Comparison of ENCODE assay signal across 9 cellular contexts in the genomic region with DNA sequence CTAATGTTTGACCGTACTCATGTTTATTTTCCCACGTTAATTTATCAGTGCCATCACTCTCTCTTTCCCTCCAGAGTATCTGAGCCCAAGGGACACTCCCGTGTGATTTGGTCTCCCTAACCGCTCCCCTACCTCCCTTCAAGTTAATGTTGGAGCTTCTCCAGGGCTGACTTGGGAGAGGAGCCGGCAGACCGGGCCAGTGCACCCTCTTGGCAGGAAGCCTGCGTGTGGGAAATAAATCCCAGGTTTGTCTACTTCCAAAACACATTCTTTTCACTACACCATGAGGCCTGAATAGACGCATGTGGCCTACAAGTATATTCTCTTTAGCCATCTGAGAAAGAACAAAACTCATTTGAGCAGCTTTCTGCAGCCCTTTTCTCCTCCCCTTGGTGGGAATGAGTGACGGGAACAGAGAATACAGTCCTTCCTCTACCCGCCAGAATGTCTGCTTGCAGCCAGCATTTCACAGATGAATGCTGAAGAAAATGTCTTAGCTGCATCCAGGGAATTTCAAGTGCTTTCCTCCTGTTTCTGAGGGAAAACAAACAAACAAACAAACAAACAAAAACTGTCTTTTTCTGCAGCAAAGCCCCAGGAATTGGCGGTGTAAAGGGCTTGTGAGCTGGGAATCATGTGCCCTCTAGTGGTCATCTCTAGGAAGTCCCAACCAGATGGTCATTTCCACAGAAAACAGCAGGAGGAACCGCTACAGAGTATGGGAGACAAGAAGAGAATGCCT. TPM values are rescaled to one million over a fixed set of nuclear protein-coding genes. Genes with fewer than 3 reads are reported as not detected.
DNase-seq lines count a peak whose midpoint lies in the region; ATAC-seq, FAIRE-seq and TF ChIP-seq lines count a peak whose summit lies in the region.
"Had no signal": no experiment of that assay in that cellular context is flagged by ENCODE, and none has a peak within 500 bp of the region (broad histone marks: within the 10 kb centered on the region; RNA-seq: fewer than 3 reads in every experiment).

No MANE protein-coding gene starts in this region.

- H3K4me3 ChIP-seq in astrocyte (ENCODE audit: insufficient read depth, low read depth, low read length) (no peak overlapping the region), sigmoid colon (peak overlapping the region in 2 of 4 donors; percentile 26 to 31)
- H3K4me3 ChIP-seq: BLaER1 treated with 17β-estradiol and CSF1 and Interleukin-3, amounts not matched to agents 10 nM and 100 nM had no signal

- peaks cover 2% of the 10 kb centered on the region for H3K9me3 Mint-ChIP-seq in astrocyte (ENCODE audit: unreplicated experiment)

- no peaks in the 10 kb centered on the region for H4K20me1 ChIP-seq in astrocyte (ENCODE audit: insufficient read depth, low read length)
- H4K20me1 ChIP-seq: BLaER1 treated with 17β-estradiol and CSF1 and Interleukin-3, amounts not matched to agents 10 nM and 100 nM had no signal

- H2AFZ ChIP-seq in astrocyte (ENCODE audit: low read depth, low read length): peak overlapping the region; percentile 59

- H3K4me3 Mint-ChIP-seq in astrocyte (ENCODE audit: unreplicated experiment): no peak overlapping the region

- DNase-seq in NCI-H1417 (lab: John Stamatoyannopoulos, UW) (peak; percentile 5 to 57 (median 33)), NCI-H1417 treated with DMSO at 0.1 percent for 48 hours (lab: John Stamatoyannopoulos, UW) (no peak), NCI-H82 treated with DMSO at 0.1 percent for 48 hours (lab: John Stamatoyannopoulos, UW; ENCODE audit: unreplicated experiment) (peak; percentile 43), astrocyte (ENCODE audit: low read depth) (peak; percentile 44), hippocampal formation (lab: John Stamatoyannopoulos, UW) (peak; percentile 38 to 84), sigmoid colon (no peak)

- no peak for TF ChIP-seq EP300 in sigmoid colon (IDR thresholded peaks at IDR 0.05)

- peak overlapping the region; percentile 18 for H3K9ac ChIP-seq in astrocyte (ENCODE audit: low read length)
- H3K9ac ChIP-seq: BLaER1 treated with 17β-estradiol and CSF1 and Interleukin-3, amounts not matched to agents 10 nM and 100 nM had no signal

- H3K9me3 ChIP-seq in astrocyte (ENCODE audit: insufficient read depth, low read depth, low read length) (no peaks in the 10 kb centered on the region), sigmoid colon (no peaks in the 10 kb centered on the region)
- H3K9me3 ChIP-seq: BLaER1 treated with 17β-estradiol and CSF1 and Interleukin-3, amounts not matched to agents 10 nM and 100 nM had no signal

- H3K79me2 ChIP-seq in astrocyte (ENCODE audit: insufficient read depth, low read length): no peaks in the 10 kb centered on the region

- H3K4me2 ChIP-seq in astrocyte (ENCODE audit: low read length): peak overlapping the region; percentile 81
- H3K4me2 ChIP-seq: BLaER1 treated with 17β-estradiol and CSF1 and Interleukin-3, amounts not matched to agents 10 nM and 100 nM had no signal

- H3K27ac Mint-ChIP-seq in astrocyte (ENCODE audit: unreplicated experiment): no peak overlapping the region

- no peak for FAIRE-seq in astrocyte (lab: Jason Lieb, UNC)

- no peaks in the 10 kb centered on the region for H3K27me3 Mint-ChIP-seq in astrocyte (ENCODE audit: low read depth, unreplicated experiment)

- peaks cover 21% of the 10 kb centered on the region for H3K4me1 Mint-ChIP-seq in astrocyte (ENCODE audit: low read depth, unreplicated experiment)

- H3K4me1 ChIP-seq in astrocyte (ENCODE audit: insufficient read depth, low read length) (peaks cover 14% of the 10 kb centered on the region), sigmoid colon (peaks cover 0 to 10% (median 6%) of the 10 kb centered on the region in 4 donors)
- H3K4me1 ChIP-seq: BLaER1 treated with 17β-estradiol and CSF1 and Interleukin-3, amounts not matched to agents 10 nM and 100 nM had no signal

- intact Hi-C loops in sigmoid colon (cut with DNase I): loop anchor here (5.0 kb wide), 1 partner anchor 296 kb away; a partner anchor contains a TSS

- TF ChIP-seq CTCF in astrocyte (IDR thresholded peaks at IDR 0.05; ENCODE audit: insufficient read depth, low read depth, low read length) (peak; percentile 96), sigmoid colon (IDR thresholded peaks at IDR 0.05) (peak; percentile 56 to 90 (median 82))

- H3K27me3 ChIP-seq in astrocyte (ENCODE audit: insufficient read depth, low read length) (peaks cover 10% of the 10 kb centered on the region), sigmoid colon (no peaks in the 10 kb centered on the region)
- H3K27me3 ChIP-seq: BLaER1 treated with 17β-estradiol and CSF1 and Interleukin-3, amounts not matched to agents 10 nM and 100 nM had no signal

- WGBS in sigmoid colon, 2 donors: 14 to 51% methylated on average over 12 of the region's 12 CpGs

- ATAC-seq in GM19467 (IDR thresholded peaks at IDR 0.05; ENCODE audit: unreplicated experiment) (peak; percentile 88), HG03565 (IDR thresholded peaks at IDR 0.05; ENCODE audit: unreplicated experiment) (peak; percentile 70)

- TF ChIP-seq POLR2A in sigmoid colon (IDR thresholded peaks at IDR 0.05): no peak

- no peaks in the 10 kb centered on the region for H3K36me3 ChIP-seq in astrocyte (ENCODE audit: insufficient read depth, low read length)
- H3K36me3 ChIP-seq in sigmoid colon: no peaks in the 10 kb centered on the region
- H3K36me3 ChIP-seq: BLaER1 treated with 17β-estradiol and CSF1 and Interleukin-3, amounts not matched to agents 10 nM and 100 nM had no signal

- no peaks in the 10 kb centered on the region for H3K36me3 Mint-ChIP-seq in astrocyte (ENCODE audit: low read depth, unreplicated experiment)

- H3K27ac ChIP-seq in astrocyte (ENCODE audit: low read depth, low read length): no peak overlapping the region
- no peak overlapping the region for H3K27ac ChIP-seq in sigmoid colon
- H3K27ac ChIP-seq: BLaER1 treated with 17β-estradiol and CSF1 and Interleukin-3, amounts not matched to agents 10 nM and 100 nM had no signal

RNA-seq across cellular contexts. Expression of a gene that starts 41.4 kb away (rescaled TPM):
- total RNA-seq in astrocyte: not detected in 2 replicates
- 1 to 10 TPM in 3 of 4 donors, not detected in 1; 1.5 to 4.6 (median 4.1) TPM for total RNA-seq in sigmoid colon
- 1 to 10 TPM in 2 of 3 donors, not detected in 1; 1.2 to 6.0 TPM for polyA plus RNA-seq in sigmoid colon

Comparison
In these comparisons a context has a peak if more than half of its experiments do, and no peak if none do; other contexts are left out.
1. DNase-seq: peak in NCI-H1417 (3 of 3), NCI-H82 treated with DMSO at 0.1 percent for 48 hours (single experiment), astrocyte (single experiment) and hippocampal formation (2 of 2); none in NCI-H1417 treated with DMSO at 0.1 percent for 48 hours (single experiment) and sigmoid colon (single experiment).